17 cellular contexts compared by ENCODE assay signal in genomic region chr1:12279728-12280469, GRCh38. TPM values are rescaled to one million over a fixed set of nuclear protein-coding genes. Genes with fewer than 3 reads are reported as not detected.
DNase-seq lines count a peak whose midpoint lies in the region; ATAC-seq, FAIRE-seq and TF ChIP-seq lines count a peak whose summit lies in the region.
"Had no signal": no experiment of that assay in that cellular context is flagged by ENCODE, and none has a peak within 500 bp of the region (broad histone marks: within the 10 kb centered on the region; RNA-seq: fewer than 3 reads in every experiment).

No MANE protein-coding gene starts in this region.

- no peaks in the 10 kb centered on the region for H3K9me2 ChIP-seq in neural cell (ENCODE audit: insufficient read depth, low read length)

- FAIRE-seq in K562 (lab: Jason Lieb, UNC) = no peak
- FAIRE-seq: GM19239 had no signal

- no peak overlapping the region for H3K27ac ChIP-seq in left ventricle myocardium inferior (replicated peaks)
- no peak overlapping the region for H3K27ac ChIP-seq in K562 (ENCODE audit: extremely low read depth, low read depth, low read length)
- peak overlapping the region; percentile 76 for H3K27ac ChIP-seq in neural cell (ENCODE audit: low read length)
- H3K27ac ChIP-seq: BLaER1 treated with 17β-estradiol and CSF1 and Interleukin-3, amounts not matched to agents 10 nM and 100 nM; HL-60 had no signal

- intact Hi-C loops in Right ventricle myocardium superior (cut with DNase I) (no loop called here), left ventricle myocardium inferior (cut with micrococcal nuclease) (no loop called here), K562 (cut with micrococcal nuclease) (no loop called here), left ventricle myocardium superior (cut with micrococcal nuclease) (no loop called here)

- WGBS in K562 (ENCODE audit: insufficient coverage, low coverage, missing lambda C conversion rate) = 83% methylated on average over 4 of the region's 4 CpGs

- H3K4me2 ChIP-seq in K562 (ENCODE audit: insufficient read depth, low read length) (no peak overlapping the region), neural cell (ENCODE audit: low read length) (no peak overlapping the region)

- H3K9me3 ChIP-seq in left ventricle myocardium inferior (replicated peaks) = no peaks in the 10 kb centered on the region
- H3K9me3 ChIP-seq in K562 (replicated peaks; ENCODE audit: control insufficient read depth, insufficient read depth, low read depth, low read length) = no peaks in the 10 kb centered on the region
- no peaks in the 10 kb centered on the region for H3K9me3 ChIP-seq in neural cell (ENCODE audit: low read length)
- H3K9me3 ChIP-seq: BLaER1 treated with 17β-estradiol and CSF1 and Interleukin-3, amounts not matched to agents 10 nM and 100 nM had no signal

- no peak for DNase-seq in Right ventricle myocardium superior
- no peak for DNase-seq in left ventricle myocardium inferior
- no peak for DNase-seq in K562 (ENCODE audit: extremely low read depth in 1 of 4, low spot score in 3 of 4)
- no peak for DNase-seq in left ventricle myocardium superior
- no peak for DNase-seq in GM19240 (ENCODE audit: insufficient read length, low spot score)
- no peak for DNase-seq in ureter (ENCODE audit: low spot score)
- no peak for DNase-seq in NCI-H526 treated with DMSO at 0.1 percent for 48 hours (lab: John Stamatoyannopoulos, UW)
- DNase-seq: 8988T; ACHN; CD4-positive, CD25-positive, alpha-beta regulatory T cell; DMS53; GF-D8 had no signal

- H3K9ac ChIP-seq in K562 (ENCODE audit: insufficient read depth in 1 of 2, low read depth in 2 of 2, low read length in 2 of 2) (no peak overlapping the region), neural cell (ENCODE audit: low read length) (peak overlapping the region; percentile 14)
- H3K9ac ChIP-seq: BLaER1 treated with 17β-estradiol and CSF1 and Interleukin-3, amounts not matched to agents 10 nM and 100 nM had no signal

- ATAC-seq in Right ventricle myocardium superior (ENCODE audit: poor library complexity) (peak; percentile 72), K562 (no peak), left ventricle myocardium superior (peak; percentile 72)
- ATAC-seq: HCT116 had no signal

- H3K9me1 ChIP-seq in K562 (ENCODE audit: control insufficient read depth, insufficient read depth, low read length) = no peaks in the 10 kb centered on the region

- TF ChIP-seq RAD21 in K562 (CRISPR knock-in tag; conservative IDR thresholded peaks at IDR 0.05 in 1 of 2, IDR thresholded peaks at IDR 0.05 in 1 of 2) (no peak), neural cell (conservative IDR thresholded peaks at IDR 0.05) (no peak)

- H4K20me1 ChIP-seq in K562 (replicated peaks; ENCODE audit: control insufficient read depth, insufficient read depth, low read length) = peaks cover 16% of the 10 kb centered on the region
- H4K20me1 ChIP-seq in neural cell (ENCODE audit: insufficient read depth) = no peaks in the 10 kb centered on the region

- POLR2A ChIA-PET in K562 (lab: Yijun Ruan, JAX) = interaction anchor here (0.7 to 1.5 kb wide), 3 partner anchors 15 to 23 kb away, joined by 3 to 7 read pairs (median 3); no protein-coding TSS in a partner anchor

- TF ChIP-seq CTCF in left ventricle myocardium inferior (IDR thresholded peaks at IDR 0.05; ENCODE audit: borderline replicate concordance) = no peak
- TF ChIP-seq CTCF in K562 (IDR thresholded peaks at IDR 0.05 in 2 of 3, conservative IDR thresholded peaks at IDR 0.05 in 1 of 3; ENCODE audit: insufficient read depth in 2 of 3, low read depth in 1 of 3, low read length in 3 of 3) = no peak
- no peak for TF ChIP-seq CTCF in neural cell (IDR thresholded peaks at IDR 0.05; ENCODE audit: poor library complexity, severe bottlenecking)

- in situ Hi-C loops in K562 (cut with MboI) = loop anchor here (5.0 kb wide), 1 partner anchor 158 kb away; no protein-coding TSS in a partner anchor

- peaks cover 17% of the 10 kb centered on the region; the same call in 2 of the 3 replicates for H3K79me2 ChIP-seq in K562 (ENCODE audit: control insufficient read depth, insufficient read depth, low read length)
- no peaks in the 10 kb centered on the region for H3K79me2 ChIP-seq in neural cell (replicated peaks; ENCODE audit: insufficient read depth, low read length)

- no peak for TF ChIP-seq EP300 in K562 (IDR thresholded peaks at IDR 0.05; ENCODE audit: low read length)
- peak; percentile 86 for TF ChIP-seq EP300 in neural cell (conservative IDR thresholded peaks at IDR 0.05; ENCODE audit: poor library complexity, severe bottlenecking)

- BruUV-seq in K562 (replicated peaks; lab: Mats Ljungman, UMichigan) = no TSS peak

- CTCF ChIA-PET in K562 (lab: Yijun Ruan, JAX; ENCODE audit: low intra/inter-chr PET ratio) = interaction anchor here (0.6 kb wide), 1 partner anchor 357 kb away, joined by 3 read pairs; no protein-coding TSS in a partner anchor

- H3K36me3 ChIP-seq in left ventricle myocardium inferior (peaks cover 88% of the 10 kb centered on the region), K562 (ENCODE audit: control insufficient read depth, insufficient read depth, low read length) (peaks cover 90% of the 10 kb centered on the region), neural cell (ENCODE audit: insufficient read depth, low read length) (peaks cover 10% of the 10 kb centered on the region)

- H2AFZ ChIP-seq in K562 (ENCODE audit: low read depth, low read length) = no peak overlapping the region
- H2AFZ ChIP-seq in neural cell (ENCODE audit: low read depth, low read length) = no peak overlapping the region

- H3K4me1 ChIP-seq in left ventricle myocardium inferior (peaks cover 17% of the 10 kb centered on the region), K562 (replicated peaks in 1 of 2; ENCODE audit: control insufficient read depth in 2 of 2, insufficient read depth in 2 of 2, low read length in 2 of 2) (no peaks in the 10 kb centered on the region)

- H3K4me3 ChIP-seq in left ventricle myocardium inferior = no peak overlapping the region
- no peak overlapping the region for H3K4me3 ChIP-seq in K562
- H3K4me3 ChIP-seq in neural cell (ENCODE audit: low read length) = peak overlapping the region; percentile 46
- H3K4me3 ChIP-seq: BLaER1 treated with 17β-estradiol and CSF1 and Interleukin-3, amounts not matched to agents 10 nM and 100 nM had no signal

- TF ChIP-seq POLR2A in K562 (conservative IDR thresholded peaks at IDR 0.05) = no peak

- no peaks in the 10 kb centered on the region for H3F3A ChIP-seq in neural cell (ENCODE audit: insufficient read depth, low read length, poor library complexity, severe bottlenecking)

- no peaks in the 10 kb centered on the region for H3K27me3 ChIP-seq in left ventricle myocardium inferior (ENCODE audit: low read depth)
- no peaks in the 10 kb centered on the region; a peak in 1 of 5 replicates for H3K27me3 ChIP-seq in K562 (ENCODE audit: control insufficient read depth in 2 of 2, insufficient read depth in 2 of 2, low read length in 2 of 2)
- H3K27me3 ChIP-seq in neural cell (ENCODE audit: insufficient read depth, low read depth, low read length) = no peaks in the 10 kb centered on the region
- H3K27me3 ChIP-seq: BLaER1 treated with 17β-estradiol and CSF1 and Interleukin-3, amounts not matched to agents 10 nM and 100 nM had no signal

TF ChIP-seq in K562, 482 proteins besides CTCF, POLR2A, EP300 and RAD21 (continues in another document):
- TF ChIP-seq MAFF (IDR thresholded peaks at IDR 0.05; ENCODE audit: low read length) = peak; percentile 40; the same call in 1 of the 2 replicates
- no peak for TF ChIP-seq ZZZ3 (IDR thresholded peaks at IDR 0.05)
- peak; percentile 79 for TF ChIP-seq ZNF316 (IDR thresholded peaks at IDR 0.05)
- no peak for TF ChIP-seq SRSF9 (IDR thresholded peaks at IDR 0.05; ENCODE audit: borderline replicate concordance, low read depth, low read length)
- no peak for TF ChIP-seq ZEB2 (IDR thresholded peaks at IDR 0.05)
- no peak for TF ChIP-seq TARDBP (IDR thresholded peaks at IDR 0.05)
- TF ChIP-seq BRD4 (IDR thresholded peaks at IDR 0.05) = no peak
- TF ChIP-seq ZNF79 (CRISPR knock-in tag; IDR thresholded peaks at IDR 0.05; ENCODE audit: low read depth) = no peak

TF ChIP-seq in neural cell, 6 proteins besides CTCF, POLR2A, EP300 and RAD21 (continues in another document):
- TF ChIP-seq EZH2 (IDR thresholded peaks at IDR 0.05; ENCODE audit: borderline replicate concordance, insufficient read depth, low read length, poor library complexity, severe bottlenecking) = no peak

RNA-seq across cellular contexts. Expression of gene VPS13D, which starts 50.1 kb away (rescaled TPM):
- total RNA-seq in Right ventricle myocardium superior (63.3 TPM), left ventricle myocardium inferior (71.6 TPM), K562 (2014; rRNA removed) (31.7 and 34.0 TPM in 2 replicates), K562 (2014; rRNA removed; fragmentation: Illumina TruSeq; extraction: Trizol) (46.5 and 48.1 TPM in 2 replicates), K562 (2015; rRNA removed; fragmentation: Illumina TruSeq; extraction: Trizol) (36.6 and 38.5 TPM in 2 replicates), K562 (2021) (47.2 and 50.0 TPM in 2 replicates), left ventricle myocardium superior (112 TPM), ureter (98.5 TPM)
- total RNA-seq in K562 (2011; cell fraction: chromatin; rRNA removed; ENCODE audit: low replicate concordance) = 242 and 510 TPM in 2 replicates
- total RNA-seq in K562 (2011; cell fraction: nucleolus; rRNA removed) = 134 and 184 TPM in 2 replicates
- total RNA-seq in K562 (2011; cell fraction: nucleoplasm; rRNA removed) = 201 and 203 TPM in 2 replicates
- polyA plus RNA-seq in K562 (2011; rRNA removed) (50.3 and 51.5 TPM in 2 replicates), K562 (2014; fragmentation: Illumina TruSeq; extraction: Trizol) (41.3 and 46.6 TPM in 2 replicates), K562 (2014; fragmentation: Nextera tagmentation; extraction: Ambion mirVana) (10 to 100 TPM in 1 of 2 experiments, 1 to 10 TPM in 1; 6.1 to 13.9 TPM), K562 (2014; rRNA removed) (37.2 and 41.3 TPM in 2 replicates), neural cell (24.1 and 24.5 TPM in 2 replicates)
- polyA plus RNA-seq in K562 (2011; cell fraction: cytosol; rRNA removed) = 24.7 and 32.9 TPM in 2 replicates
- polyA plus RNA-seq in K562 (2011; cell fraction: nucleus; rRNA removed) = 80.4 and 87.5 TPM in 2 replicates
- 21.3 and 30.8 TPM in 2 replicates for polyA plus RNA-seq in K562 (2012)
- polyA minus RNA-seq in K562 (2011; rRNA and poly(A)+ RNA removed) = 105 and 124 TPM in 2 replicates
- 40.4 and 42.1 TPM in 2 replicates for polyA minus RNA-seq in K562 (2011; cell fraction: cytosol; rRNA and poly(A)+ RNA removed)
- polyA minus RNA-seq in K562 (2011; cell fraction: nucleus; rRNA and poly(A)+ RNA removed) = 107 and 189 TPM in 2 replicates
- polyA minus RNA-seq in neural cell = 48.2 and 57.3 TPM in 2 replicates
